1 cellular context compared by ENCODE assay signal in the genomic region with DNA sequence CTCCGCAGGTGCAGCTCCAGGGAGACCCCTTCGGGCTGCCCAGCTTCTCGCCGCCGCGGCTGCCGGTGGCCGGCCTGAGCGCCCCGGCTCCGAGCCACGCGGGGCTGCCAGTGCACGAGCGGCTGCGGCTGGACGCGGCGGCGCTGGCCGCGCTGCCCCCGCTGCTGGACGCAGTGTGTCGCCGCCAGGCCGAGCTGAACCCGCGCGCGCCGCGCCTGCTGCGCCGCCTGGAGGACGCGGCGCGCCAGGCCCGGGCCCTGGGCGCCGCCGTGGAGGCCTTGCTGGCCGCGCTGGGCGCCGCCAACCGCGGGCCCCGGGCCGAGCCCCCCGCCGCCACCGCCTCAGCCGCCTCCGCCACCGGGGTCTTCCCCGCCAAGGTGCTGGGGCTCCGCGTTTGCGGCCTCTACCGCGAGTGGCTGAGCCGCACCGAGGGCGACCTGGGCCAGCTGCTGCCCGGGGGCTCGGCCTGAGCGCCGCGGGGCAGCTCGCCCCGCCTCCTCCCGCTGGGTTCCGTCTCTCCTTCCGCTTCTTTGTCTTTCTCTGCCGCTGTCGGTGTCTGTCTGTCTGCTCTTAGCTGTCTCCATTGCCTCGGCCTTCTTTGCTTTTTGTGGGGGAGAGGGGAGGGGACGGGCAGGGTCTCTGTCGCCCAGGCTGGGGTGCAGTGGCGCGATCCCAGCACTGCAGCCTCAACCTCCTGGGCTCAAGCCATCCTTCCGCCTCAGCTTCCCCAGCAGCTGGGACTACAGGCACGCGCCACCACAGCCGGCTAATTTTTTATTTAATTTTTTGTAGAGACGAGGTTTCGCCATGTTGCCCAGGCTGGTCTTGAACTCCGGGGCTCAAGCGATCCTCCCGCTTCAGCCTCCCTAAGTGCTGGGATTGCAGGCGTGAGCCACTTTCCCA.
TF ChIP-seq lines count a peak whose summit lies in the region.

No MANE protein-coding gene starts in this region.

TF ChIP-seq in HepG2, 621 proteins besides CTCF, POLR2A, EP300 and RAD21 (continued from another document and continues in another):
- TF ChIP-seq ZNF572 (CRISPR knock-in tag; IDR thresholded peaks at IDR 0.05) (no peak), ZNF563 (CRISPR knock-in tag; IDR thresholded peaks at IDR 0.05) (no peak), MIER2 (CRISPR knock-in tag; IDR thresholded peaks at IDR 0.05) (no peak; the same call in 1 of the 2 replicates), ELF1 (CRISPR knock-in tag; IDR thresholded peaks at IDR 0.05) (0 out of 2 replicates have a peak, but pooled peaks have one; percentile 30), ZNF333 (CRISPR knock-in tag; IDR thresholded peaks at IDR 0.05; ENCODE audit: borderline replicate concordance) (0 out of 2 replicates have a peak, but pooled peaks have one; percentile 31), HMGA1 (CRISPR knock-in tag; conservative IDR thresholded peaks at IDR 0.05) (no peak), ZNF652 (CRISPR knock-in tag; IDR thresholded peaks at IDR 0.05; ENCODE audit: borderline replicate concordance, low read depth) (no peak), PAWR (CRISPR knock-in tag; IDR thresholded peaks at IDR 0.05; ENCODE audit: borderline replicate concordance) (no peak), ZBTB38 (CRISPR knock-in tag; IDR thresholded peaks at IDR 0.05) (0 out of 2 replicates have a peak, but pooled peaks have one; percentile 69), FIP1L1 (IDR thresholded peaks at IDR 0.05; ENCODE audit: borderline replicate concordance, insufficient read depth, low read depth, low read length) (no peak), PHF21A (CRISPR knock-in tag; IDR thresholded peaks at IDR 0.05) (no peak), MAFK (conservative IDR thresholded peaks at IDR 0.05 in 1 of 2, IDR thresholded peaks at IDR 0.05 in 1 of 2; ENCODE audit: low read length in 2 of 2) (no peak), ZNF331 (CRISPR knock-in tag; IDR thresholded peaks at IDR 0.05) (no peak; the same call in 1 of the 2 replicates), PHF8 (CRISPR knock-in tag; IDR thresholded peaks at IDR 0.05) (peak; percentile 65), ZNF180 (CRISPR knock-in tag; IDR thresholded peaks at IDR 0.05; ENCODE audit: borderline replicate concordance, low read depth) (no peak), NR2F1 (CRISPR knock-in tag; IDR thresholded peaks at IDR 0.05) (no peak), NFE2L2 (IDR thresholded peaks at IDR 0.05; ENCODE audit: low read length) (no peak), ELF3 (CRISPR knock-in tag; IDR thresholded peaks at IDR 0.05) (no peak), MZF1 (CRISPR knock-in tag; IDR thresholded peaks at IDR 0.05; ENCODE audit: borderline replicate concordance) (no peak), ZNF607 (CRISPR knock-in tag; IDR thresholded peaks at IDR 0.05; ENCODE audit: borderline replicate concordance) (0 out of 2 replicates have a peak, but pooled peaks have one; percentile 66), ATAD3A (CRISPR knock-in tag; IDR thresholded peaks at IDR 0.05) (no peak), CHD4 (IDR thresholded peaks at IDR 0.05; ENCODE audit: borderline replicate concordance, low read length) (no peak), MYC (CRISPR knock-in tag; IDR thresholded peaks at IDR 0.05; ENCODE audit: borderline replicate concordance) (0 out of 2 replicates have a peak, but pooled peaks have one; percentile 13), ZFP36 (IDR thresholded peaks at IDR 0.05; ENCODE audit: borderline replicate concordance, low read depth, low read length, partially characterized antibody) (no peak), ZFP62 (CRISPR knock-in tag; IDR thresholded peaks at IDR 0.05) (0 out of 2 replicates have a peak, but pooled peaks have one; percentile 11), GTF3A (CRISPR knock-in tag; conservative IDR thresholded peaks at IDR 0.05) (no peak), ZBTB1 (CRISPR knock-in tag; IDR thresholded peaks at IDR 0.05; ENCODE audit: borderline replicate concordance) (no peak), ZNF558 (CRISPR knock-in tag; IDR thresholded peaks at IDR 0.05; ENCODE audit: borderline replicate concordance) (no peak), RBFOX2 (IDR thresholded peaks at IDR 0.05; ENCODE audit: low read depth, low read length) (peak; percentile 90), ZNF446 (CRISPR knock-in tag; IDR thresholded peaks at IDR 0.05) (no peak)
- TF ChIP-seq, protein P1, sequence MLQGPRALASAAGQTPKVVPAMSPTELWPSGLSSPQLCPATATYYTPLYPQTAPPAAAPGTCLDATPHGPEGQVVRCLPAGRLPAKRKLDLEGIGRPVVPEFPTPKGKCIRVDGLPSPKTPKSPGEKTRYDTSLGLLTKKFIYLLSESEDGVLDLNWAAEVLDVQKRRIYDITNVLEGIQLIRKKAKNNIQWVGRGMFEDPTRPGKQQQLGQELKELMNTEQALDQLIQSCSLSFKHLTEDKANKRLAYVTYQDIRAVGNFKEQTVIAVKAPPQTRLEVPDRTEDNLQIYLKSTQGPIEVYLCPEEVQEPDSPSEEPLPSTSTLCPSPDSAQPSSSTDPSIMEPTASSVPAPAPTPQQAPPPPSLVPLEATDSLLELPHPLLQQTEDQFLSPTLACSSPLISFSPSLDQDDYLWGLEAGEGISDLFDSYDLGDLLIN (CRISPR knock-in tag; IDR thresholded peaks at IDR 0.05; ENCODE audit: borderline replicate concordance) = no peak
- TF ChIP-seq, protein P2, sequence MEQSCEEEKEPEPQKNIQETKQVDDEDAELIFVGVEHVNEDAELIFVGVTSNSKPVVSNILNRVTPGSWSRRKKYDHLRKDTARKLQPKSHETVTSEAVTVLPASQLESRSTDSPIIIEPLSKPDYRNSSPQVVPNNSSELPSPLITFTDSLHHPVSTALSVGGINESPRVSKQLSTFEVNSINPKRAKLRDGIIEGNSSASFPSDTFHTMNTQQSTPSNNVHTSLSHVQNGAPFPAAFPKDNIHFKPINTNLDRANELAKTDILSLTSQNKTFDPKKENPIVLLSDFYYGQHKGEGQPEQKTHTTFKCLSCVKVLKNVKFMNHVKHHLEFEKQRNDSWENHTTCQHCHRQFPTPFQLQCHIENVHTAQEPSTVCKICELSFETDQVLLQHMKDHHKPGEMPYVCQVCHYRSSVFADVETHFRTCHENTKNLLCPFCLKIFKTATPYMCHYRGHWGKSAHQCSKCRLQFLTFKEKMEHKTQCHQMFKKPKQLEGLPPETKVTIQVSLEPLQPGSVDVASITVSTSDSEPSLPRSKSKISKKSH (CRISPR knock-in tag; IDR thresholded peaks at IDR 0.05; ENCODE audit: borderline replicate concordance) = peak; percentile 43; the same call in 1 of the 2 replicates
- TF ChIP-seq, protein P3, sequence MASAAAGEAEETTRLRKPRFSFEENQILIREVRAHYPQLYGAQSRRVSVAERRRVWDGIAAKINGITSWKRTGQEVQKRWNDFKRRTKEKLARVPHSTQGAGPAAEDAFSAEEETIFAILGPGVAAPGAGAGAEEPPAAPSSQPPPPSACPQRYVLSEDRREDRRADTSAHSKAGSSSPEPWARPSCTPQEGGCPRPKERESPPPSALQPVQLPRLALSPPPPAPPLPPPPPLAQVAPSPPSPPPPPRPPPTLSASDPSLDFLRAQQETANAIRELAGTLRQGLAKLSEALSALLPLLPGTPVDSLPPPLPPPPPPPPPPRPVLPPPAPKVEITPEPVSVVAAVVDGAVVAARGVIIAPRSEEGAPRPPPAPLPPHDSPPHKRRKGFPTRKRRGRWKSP (CRISPR knock-in tag; IDR thresholded peaks at IDR 0.05) = no peak
- TF ChIP-seq, protein P4, sequence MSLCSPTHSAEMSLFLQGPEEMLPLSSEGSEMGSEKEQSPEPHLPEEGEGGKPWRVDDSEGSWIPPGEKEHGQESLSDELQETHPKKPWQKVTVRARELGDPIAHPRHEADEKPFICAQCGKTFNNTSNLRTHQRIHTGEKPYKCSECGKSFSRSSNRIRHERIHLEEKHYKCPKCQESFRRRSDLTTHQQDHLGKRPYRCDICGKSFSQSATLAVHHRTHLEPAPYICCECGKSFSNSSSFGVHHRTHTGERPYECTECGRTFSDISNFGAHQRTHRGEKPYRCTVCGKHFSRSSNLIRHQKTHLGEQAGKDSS (CRISPR knock-in tag; IDR thresholded peaks at IDR 0.05; ENCODE audit: borderline replicate concordance, low read depth) = no peak
- TF ChIP-seq, protein P5, sequence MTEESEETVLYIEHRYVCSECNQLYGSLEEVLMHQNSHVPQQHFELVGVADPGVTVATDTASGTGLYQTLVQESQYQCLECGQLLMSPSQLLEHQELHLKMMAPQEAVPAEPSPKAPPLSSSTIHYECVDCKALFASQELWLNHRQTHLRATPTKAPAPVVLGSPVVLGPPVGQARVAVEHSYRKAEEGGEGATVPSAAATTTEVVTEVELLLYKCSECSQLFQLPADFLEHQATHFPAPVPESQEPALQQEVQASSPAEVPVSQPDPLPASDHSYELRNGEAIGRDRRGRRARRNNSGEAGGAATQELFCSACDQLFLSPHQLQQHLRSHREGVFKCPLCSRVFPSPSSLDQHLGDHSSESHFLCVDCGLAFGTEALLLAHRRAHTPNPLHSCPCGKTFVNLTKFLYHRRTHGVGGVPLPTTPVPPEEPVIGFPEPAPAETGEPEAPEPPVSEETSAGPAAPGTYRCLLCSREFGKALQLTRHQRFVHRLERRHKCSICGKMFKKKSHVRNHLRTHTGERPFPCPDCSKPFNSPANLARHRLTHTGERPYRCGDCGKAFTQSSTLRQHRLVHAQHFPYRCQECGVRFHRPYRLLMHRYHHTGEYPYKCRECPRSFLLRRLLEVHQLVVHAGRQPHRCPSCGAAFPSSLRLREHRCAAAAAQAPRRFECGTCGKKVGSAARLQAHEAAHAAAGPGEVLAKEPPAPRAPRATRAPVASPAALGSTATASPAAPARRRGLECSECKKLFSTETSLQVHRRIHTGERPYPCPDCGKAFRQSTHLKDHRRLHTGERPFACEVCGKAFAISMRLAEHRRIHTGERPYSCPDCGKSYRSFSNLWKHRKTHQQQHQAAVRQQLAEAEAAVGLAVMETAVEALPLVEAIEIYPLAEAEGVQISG (CRISPR knock-in tag; IDR thresholded peaks at IDR 0.05) = peak; percentile 91
- TF ChIP-seq, protein P6, sequence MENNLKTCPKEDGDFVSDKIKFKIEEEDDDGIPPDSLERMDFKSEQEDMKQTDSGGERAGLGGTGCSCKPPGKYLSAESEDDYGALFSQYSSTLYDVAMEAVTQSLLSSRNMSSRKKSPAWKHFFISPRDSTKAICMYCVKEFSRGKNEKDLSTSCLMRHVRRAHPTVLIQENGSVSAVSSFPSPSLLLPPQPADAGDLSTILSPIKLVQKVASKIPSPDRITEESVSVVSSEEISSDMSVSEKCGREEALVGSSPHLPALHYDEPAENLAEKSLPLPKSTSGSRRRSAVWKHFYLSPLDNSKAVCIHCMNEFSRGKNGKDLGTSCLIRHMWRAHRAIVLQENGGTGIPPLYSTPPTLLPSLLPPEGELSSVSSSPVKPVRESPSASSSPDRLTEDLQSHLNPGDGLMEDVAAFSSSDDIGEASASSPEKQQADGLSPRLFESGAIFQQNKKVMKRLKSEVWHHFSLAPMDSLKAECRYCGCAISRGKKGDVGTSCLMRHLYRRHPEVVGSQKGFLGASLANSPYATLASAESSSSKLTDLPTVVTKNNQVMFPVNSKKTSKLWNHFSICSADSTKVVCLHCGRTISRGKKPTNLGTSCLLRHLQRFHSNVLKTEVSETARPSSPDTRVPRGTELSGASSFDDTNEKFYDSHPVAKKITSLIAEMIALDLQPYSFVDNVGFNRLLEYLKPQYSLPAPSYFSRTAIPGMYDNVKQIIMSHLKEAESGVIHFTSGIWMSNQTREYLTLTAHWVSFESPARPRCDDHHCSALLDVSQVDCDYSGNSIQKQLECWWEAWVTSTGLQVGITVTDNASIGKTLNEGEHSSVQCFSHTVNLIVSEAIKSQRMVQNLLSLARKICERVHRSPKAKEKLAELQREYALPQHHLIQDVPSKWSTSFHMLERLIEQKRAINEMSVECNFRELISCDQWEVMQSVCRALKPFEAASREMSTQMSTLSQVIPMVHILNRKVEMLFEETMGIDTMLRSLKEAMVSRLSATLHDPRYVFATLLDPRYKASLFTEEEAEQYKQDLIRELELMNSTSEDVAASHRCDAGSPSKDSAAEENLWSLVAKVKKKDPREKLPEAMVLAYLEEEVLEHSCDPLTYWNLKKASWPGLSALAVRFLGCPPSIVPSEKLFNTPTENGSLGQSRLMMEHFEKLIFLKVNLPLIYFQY (CRISPR knock-in tag; IDR thresholded peaks at IDR 0.05; ENCODE audit: borderline replicate concordance) = no peak
- TF ChIP-seq, protein P7, sequence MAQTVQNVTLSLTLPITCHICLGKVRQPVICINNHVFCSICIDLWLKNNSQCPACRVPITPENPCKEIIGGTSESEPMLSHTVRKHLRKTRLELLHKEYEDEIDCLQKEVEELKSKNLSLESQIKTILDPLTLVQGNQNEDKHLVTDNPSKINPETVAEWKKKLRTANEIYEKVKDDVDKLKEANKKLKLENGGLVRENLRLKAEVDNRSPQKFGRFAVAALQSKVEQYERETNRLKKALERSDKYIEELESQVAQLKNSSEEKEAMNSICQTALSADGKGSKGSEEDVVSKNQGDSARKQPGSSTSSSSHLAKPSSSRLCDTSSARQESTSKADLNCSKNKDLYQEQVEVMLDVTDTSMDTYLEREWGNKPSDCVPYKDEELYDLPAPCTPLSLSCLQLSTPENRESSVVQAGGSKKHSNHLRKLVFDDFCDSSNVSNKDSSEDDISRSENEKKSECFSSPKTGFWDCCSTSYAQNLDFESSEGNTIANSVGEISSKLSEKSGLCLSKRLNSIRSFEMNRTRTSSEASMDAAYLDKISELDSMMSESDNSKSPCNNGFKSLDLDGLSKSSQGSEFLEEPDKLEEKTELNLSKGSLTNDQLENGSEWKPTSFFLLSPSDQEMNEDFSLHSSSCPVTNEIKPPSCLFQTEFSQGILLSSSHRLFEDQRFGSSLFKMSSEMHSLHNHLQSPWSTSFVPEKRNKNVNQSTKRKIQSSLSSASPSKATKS (CRISPR knock-in tag; IDR thresholded peaks at IDR 0.05) = no peak
- TF ChIP-seq, protein P8, sequence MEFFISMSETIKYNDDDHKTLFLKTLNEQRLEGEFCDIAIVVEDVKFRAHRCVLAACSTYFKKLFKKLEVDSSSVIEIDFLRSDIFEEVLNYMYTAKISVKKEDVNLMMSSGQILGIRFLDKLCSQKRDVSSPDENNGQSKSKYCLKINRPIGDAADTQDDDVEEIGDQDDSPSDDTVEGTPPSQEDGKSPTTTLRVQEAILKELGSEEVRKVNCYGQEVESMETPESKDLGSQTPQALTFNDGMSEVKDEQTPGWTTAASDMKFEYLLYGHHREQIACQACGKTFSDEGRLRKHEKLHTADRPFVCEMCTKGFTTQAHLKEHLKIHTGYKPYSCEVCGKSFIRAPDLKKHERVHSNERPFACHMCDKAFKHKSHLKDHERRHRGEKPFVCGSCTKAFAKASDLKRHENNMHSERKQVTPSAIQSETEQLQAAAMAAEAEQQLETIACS (CRISPR knock-in tag; IDR thresholded peaks at IDR 0.05) = peak; percentile 50; the same call in 1 of the 2 replicates
- TF ChIP-seq, protein P9, sequence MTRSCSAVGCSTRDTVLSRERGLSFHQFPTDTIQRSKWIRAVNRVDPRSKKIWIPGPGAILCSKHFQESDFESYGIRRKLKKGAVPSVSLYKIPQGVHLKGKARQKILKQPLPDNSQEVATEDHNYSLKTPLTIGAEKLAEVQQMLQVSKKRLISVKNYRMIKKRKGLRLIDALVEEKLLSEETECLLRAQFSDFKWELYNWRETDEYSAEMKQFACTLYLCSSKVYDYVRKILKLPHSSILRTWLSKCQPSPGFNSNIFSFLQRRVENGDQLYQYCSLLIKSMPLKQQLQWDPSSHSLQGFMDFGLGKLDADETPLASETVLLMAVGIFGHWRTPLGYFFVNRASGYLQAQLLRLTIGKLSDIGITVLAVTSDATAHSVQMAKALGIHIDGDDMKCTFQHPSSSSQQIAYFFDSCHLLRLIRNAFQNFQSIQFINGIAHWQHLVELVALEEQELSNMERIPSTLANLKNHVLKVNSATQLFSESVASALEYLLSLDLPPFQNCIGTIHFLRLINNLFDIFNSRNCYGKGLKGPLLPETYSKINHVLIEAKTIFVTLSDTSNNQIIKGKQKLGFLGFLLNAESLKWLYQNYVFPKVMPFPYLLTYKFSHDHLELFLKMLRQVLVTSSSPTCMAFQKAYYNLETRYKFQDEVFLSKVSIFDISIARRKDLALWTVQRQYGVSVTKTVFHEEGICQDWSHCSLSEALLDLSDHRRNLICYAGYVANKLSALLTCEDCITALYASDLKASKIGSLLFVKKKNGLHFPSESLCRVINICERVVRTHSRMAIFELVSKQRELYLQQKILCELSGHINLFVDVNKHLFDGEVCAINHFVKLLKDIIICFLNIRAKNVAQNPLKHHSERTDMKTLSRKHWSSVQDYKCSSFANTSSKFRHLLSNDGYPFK (CRISPR knock-in tag; IDR thresholded peaks at IDR 0.05; ENCODE audit: borderline replicate concordance) = no peak
